ENCODE assay signal across 12 cellular contexts in genomic region chr6:3318821-3319540, GRCh38.
A peak's percentile ranks its signal among the peaks of the same experiment; 100 is the strongest.
DNase-seq lines count a peak whose midpoint lies in the region; ATAC-seq and TF ChIP-seq lines count a peak whose summit lies in the region.
"Had no signal": no experiment of that assay in that cellular context is flagged by ENCODE, and none has a peak within 500 bp of the region (broad histone marks: within the 10 kb centered on the region; RNA-seq: fewer than 3 reads in every experiment).

No MANE protein-coding gene starts in this region.

- no peak for DNase-seq in natural killer cell
- no peak for DNase-seq in natural killer cell treated with Interleukin-12 subunit alpha and Interleukin-12 subunit beta and Interleukin-15 and Interleukin-18, amount 100 ng/mL, for 72 hours (ENCODE audit: low spot score)
- peak; percentile 77 for DNase-seq in mesenteric fat pad (ENCODE audit: low spot score)
- DNase-seq in AG08396 (ENCODE audit: low spot score) = no peak
- no peak for DNase-seq in cerebellar nuclear complex (lab: John Stamatoyannopoulos, UW)
- DNase-seq: foreskin fibroblast, hypothalamus, KG1, NCI-H2029, NCI-H446 treated with DMSO at 0.1 percent for 48 hours had no signal

- no peaks in the 10 kb centered on the region for H3K9me3 Mint-ChIP-seq in natural killer cell
- H3K9me3 Mint-ChIP-seq in natural killer cell treated with Interleukin-12 subunit alpha and Interleukin-12 subunit beta and Interleukin-15 and Interleukin-18, amount 100 ng/mL, for 72 hours = no peaks in the 10 kb centered on the region
- H3K9me3 Mint-ChIP-seq in activated T-helper 17 cell treated with anti-CD3 and anti-CD28 coated beads, Interleukin-2, amount 50 U/mL, for 72 hours = no peaks in the 10 kb centered on the region

- peaks cover 30 to 32% of the 10 kb centered on the region in 2 donors for H3K27me3 Mint-ChIP-seq in natural killer cell (ENCODE audit: low read depth in 2 of 2)
- peaks cover 29 to 34% of the 10 kb centered on the region in 2 donors for H3K27me3 Mint-ChIP-seq in natural killer cell treated with Interleukin-12 subunit alpha and Interleukin-12 subunit beta and Interleukin-15 and Interleukin-18, amount 100 ng/mL, for 72 hours
- peaks cover 10% of the 10 kb centered on the region for H3K27me3 Mint-ChIP-seq in activated T-helper 17 cell treated with anti-CD3 and anti-CD28 coated beads, Interleukin-2, amount 50 U/mL, for 72 hours

- H3K4me1 Mint-ChIP-seq in natural killer cell = peaks cover 23% of the 10 kb centered on the region in 2 donors
- H3K4me1 Mint-ChIP-seq in natural killer cell treated with Interleukin-12 subunit alpha and Interleukin-12 subunit beta and Interleukin-15 and Interleukin-18, amount 100 ng/mL, for 72 hours (ENCODE audit: low read depth in 2 of 2) = peaks cover 18% of the 10 kb centered on the region in 2 donors
- peaks cover 16% of the 10 kb centered on the region for H3K4me1 Mint-ChIP-seq in activated T-helper 17 cell treated with anti-CD3 and anti-CD28 coated beads, Interleukin-2, amount 50 U/mL, for 72 hours

- H3K4me3 Mint-ChIP-seq in natural killer cell = peak overlapping the region; percentile 45
- no peak overlapping the region for H3K4me3 Mint-ChIP-seq in natural killer cell treated with Interleukin-12 subunit alpha and Interleukin-12 subunit beta and Interleukin-15 and Interleukin-18, amount 100 ng/mL, for 72 hours
- peak overlapping the region; percentile 38 for H3K4me3 Mint-ChIP-seq in activated T-helper 17 cell treated with anti-CD3 and anti-CD28 coated beads, Interleukin-2, amount 50 U/mL, for 72 hours

- ATAC-seq in natural killer cell (no peak), GM18519 (IDR thresholded peaks at IDR 0.05; ENCODE audit: low FRiP score, unreplicated experiment) (no peak)
- no peak for ATAC-seq in natural killer cell treated with Interleukin-12 subunit alpha and Interleukin-12 subunit beta and Interleukin-15 and Interleukin-18, amount 100 ng/mL, for 72 hours
- peak; percentile 16 for ATAC-seq in activated T-helper 17 cell treated with anti-CD3 and anti-CD28 coated beads, Interleukin-2, amount 50 U/mL, for 72 hours (replicated peaks)

- H3K27ac Mint-ChIP-seq in natural killer cell = peak overlapping the region in 1 of 2 donors; percentile 49
- peak overlapping the region in 1 of 2 donors; percentile 38 for H3K27ac Mint-ChIP-seq in natural killer cell treated with Interleukin-12 subunit alpha and Interleukin-12 subunit beta and Interleukin-15 and Interleukin-18, amount 100 ng/mL, for 72 hours
- H3K27ac Mint-ChIP-seq in activated T-helper 17 cell treated with anti-CD3 and anti-CD28 coated beads, Interleukin-2, amount 50 U/mL, for 72 hours = peak overlapping the region; percentile 9

- H3K36me3 Mint-ChIP-seq in natural killer cell = no peaks in the 10 kb centered on the region
- no peaks in the 10 kb centered on the region for H3K36me3 Mint-ChIP-seq in natural killer cell treated with Interleukin-12 subunit alpha and Interleukin-12 subunit beta and Interleukin-15 and Interleukin-18, amount 100 ng/mL, for 72 hours
- H3K36me3 Mint-ChIP-seq in activated T-helper 17 cell treated with anti-CD3 and anti-CD28 coated beads, Interleukin-2, amount 50 U/mL, for 72 hours (ENCODE audit: low read depth) = no peaks in the 10 kb centered on the region

- TF ChIP-seq CTCF in natural killer cell (IDR thresholded peaks at IDR 0.05) = no peak

- intact Hi-C loops in natural killer cell (cut with micrococcal nuclease) = no loop called here
